Comparison of ENCODE assay signal across 11 cellular contexts in the genomic region with DNA sequence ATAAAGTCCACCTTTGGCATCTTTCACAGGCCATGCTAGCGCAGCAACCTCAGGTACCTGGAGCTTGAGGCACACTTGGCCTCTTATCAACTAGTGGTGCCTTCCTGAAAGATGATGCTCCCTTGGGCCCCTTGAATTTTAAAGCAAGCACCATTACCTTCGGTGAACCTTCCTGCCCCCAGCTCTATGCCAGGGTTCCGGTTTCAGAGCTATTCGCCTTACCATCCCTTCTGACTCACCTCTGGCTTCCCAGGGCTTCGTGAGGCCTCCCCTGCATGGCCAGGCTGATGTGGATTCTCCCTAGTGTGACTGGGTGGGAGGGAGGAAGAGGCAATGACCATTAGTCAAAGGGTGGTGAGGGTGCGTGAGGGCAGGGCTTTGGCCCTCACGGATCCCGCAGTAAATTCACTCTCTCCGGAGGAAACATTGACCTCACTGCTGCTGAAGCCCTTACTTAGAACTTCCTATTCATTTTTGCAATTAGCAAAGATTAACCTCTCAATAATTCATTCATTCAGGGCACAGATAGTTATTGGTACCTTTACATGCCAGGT. TPM values are rescaled to one million over a fixed set of nuclear protein-coding genes. Genes with fewer than 3 reads are reported as not detected.
A peak's percentile ranks its signal among the peaks of the same experiment; 100 is the strongest.
DNase-seq lines count a peak whose midpoint lies in the region; ATAC-seq and TF ChIP-seq lines count a peak whose summit lies in the region.
"Had no signal": no experiment of that assay in that cellular context is flagged by ENCODE, and none has a peak within 500 bp of the region (broad histone marks: within the 10 kb centered on the region; RNA-seq: fewer than 3 reads in every experiment).

No MANE protein-coding gene starts in this region.

- no peaks in the 10 kb centered on the region for H3K27me3 ChIP-seq in heart right ventricle

- no peak for TF ChIP-seq CTCF in heart right ventricle (IDR thresholded peaks at IDR 0.05)
- TF ChIP-seq CTCF in cardiac fibroblast (IDR thresholded peaks at IDR 0.05; ENCODE audit: low read depth, low read length), result no peak

- DNase-seq in heart right ventricle (no peak), left ventricle myocardium superior (no peak), cardiac fibroblast (ENCODE audit: low read depth in 2 of 2) (peak; percentile 38 to 94), epidermal melanocyte (ENCODE audit: insufficient read length, low spot score) (no peak), erythroblast (lab: John Stamatoyannopoulos, UW) (no peak)
- DNase-seq: NCI-H1930 had no signal

- H3K27ac ChIP-seq in heart right ventricle (peak overlapping the region in 8 of 10 donors; percentile 32 to 83 (median 68)), mesodermal cell (ENCODE audit: low read depth, low read length, severe bottlenecking) (peak overlapping the region; percentile 97)
- H3K27ac ChIP-seq: cardiac muscle cell had no signal

- TF ChIP-seq POLR2A in erythroblast (IDR thresholded peaks at IDR 0.05; ENCODE audit: low read length), result no peak

- H3K4me1 ChIP-seq in heart right ventricle (peaks cover 0 to 36% (median 10%) of the 10 kb centered on the region in 9 donors), mesodermal cell (ENCODE audit: control insufficient read depth, insufficient read depth, low read length, poor library complexity, severe bottlenecking) (peaks cover 42% of the 10 kb centered on the region)

- WGBS in heart right ventricle, 2 donors, result 84 to 88% methylated on average over 9 of the region's 9 CpGs
- 70 to 82% methylated on average over 7 to 8 of the region's 9 CpGs for WGBS in mesodermal cell (ENCODE audit: insufficient coverage in 2 of 2), 2 experiments

- H3K9me3 ChIP-seq in heart right ventricle (no peaks in the 10 kb centered on the region), mesodermal cell (ENCODE audit: control insufficient read depth, low read length) (no peaks in the 10 kb centered on the region)

- intact Hi-C loops in heart right ventricle (cut with DNase I), result no loop called here
- intact Hi-C loops in left ventricle myocardium superior (cut with micrococcal nuclease), result no loop called here

- no peaks in the 10 kb centered on the region for H3K36me3 ChIP-seq in heart right ventricle
- no peaks in the 10 kb centered on the region for H3K36me3 ChIP-seq in mesodermal cell (ENCODE audit: control insufficient read depth, insufficient read depth, low read length)
- H3K36me3 ChIP-seq: cardiac muscle cell had no signal

- ATAC-seq in heart right ventricle (peak in 1 of 8 donors; percentile 9), left ventricle myocardium superior (no peak), GM19395 (IDR thresholded peaks at IDR 0.05; ENCODE audit: unreplicated experiment) (no peak), GM21515 (IDR thresholded peaks at IDR 0.05; ENCODE audit: unreplicated experiment) (no peak)

- H3K4me3 ChIP-seq in heart right ventricle, result no peak overlapping the region
- no peak overlapping the region for H3K4me3 ChIP-seq in cardiac fibroblast (replicated peaks in 1 of 2; ENCODE audit: low read depth in 2 of 2, low read length in 2 of 2)
- H3K4me3 ChIP-seq in mesodermal cell (ENCODE audit: extremely low read depth, insufficient read depth, low read length, poor library complexity, severe bottlenecking), result no peak overlapping the region
- H3K4me3 ChIP-seq: cardiac muscle cell, lung had no signal

RNA-seq across cellular contexts. Expression of a gene that starts 16.3 kb away (rescaled TPM):
- total RNA-seq in heart right ventricle (100 to 1,000 TPM in 1 of 10 donors, 10 to 100 TPM in 9; 14.2 to 209 (median 54.9) TPM), left ventricle myocardium superior (26.8 TPM)
- 10 to 100 TPM; 10.0 to 10.7 TPM for polyA plus RNA-seq in heart right ventricle
- 32.8 TPM for polyA plus RNA-seq in mesodermal cell (2013, experiment 1 of 2)
- polyA plus RNA-seq in mesodermal cell (2013, experiment 2 of 2), result 26.5 TPM

Comparison
In these comparisons a context has a peak if more than half of its experiments do, and no peak if none do; other contexts are left out.
1. DNase-seq: peak in cardiac fibroblast (2 of 2); none in heart right ventricle (0 of 2), left ventricle myocardium superior (single experiment), epidermal melanocyte (single experiment) and erythroblast (0 of 2).